ENCODE assay signal across 11 cellular contexts in genomic region chr10:13956826-13957225, GRCh38.
DNase-seq lines count a peak whose midpoint lies in the region; ATAC-seq and TF ChIP-seq lines count a peak whose summit lies in the region.
"Had no signal": no experiment of that assay in that cellular context is flagged by ENCODE, and none has a peak within 500 bp of the region (broad histone marks: within the 10 kb centered on the region; RNA-seq: fewer than 3 reads in every experiment).

No MANE protein-coding gene starts in this region.

- H3K36me3 Mint-ChIP-seq in MCF 10A (ENCODE audit: insufficient read depth, unreplicated experiment), result no peaks in the 10 kb centered on the region
- H3K36me3 Mint-ChIP-seq in naive thymus-derived CD4-positive, alpha-beta T cell, result peaks cover 0 to 7% (median 0%) of the 10 kb centered on the region in 5 donors

- no peak for TF ChIP-seq POLR2A in prostate gland (IDR thresholded peaks at IDR 0.05)

- H3K9me3 ChIP-seq in prostate gland, result no peaks in the 10 kb centered on the region
- no peaks in the 10 kb centered on the region for H3K9me3 ChIP-seq in naive thymus-derived CD4-positive, alpha-beta T cell (ENCODE audit: control insufficient read depth in 2 of 3, low read length in 3 of 3)

- BruUV-seq in MCF 10A (replicated peaks; lab: Mats Ljungman, UMichigan), result no TSS peak

- no peak for ATAC-seq in GM18498 (IDR thresholded peaks at IDR 0.05; ENCODE audit: unreplicated experiment)
- ATAC-seq in naive thymus-derived CD4-positive, alpha-beta T cell, result no peak
- ATAC-seq: effector memory CD8-positive, alpha-beta T cell had no signal

- H3K4me3 Mint-ChIP-seq in MCF 10A (ENCODE audit: unreplicated experiment), result no peak overlapping the region
- no peak overlapping the region for H3K4me3 Mint-ChIP-seq in naive thymus-derived CD4-positive, alpha-beta T cell
- H3K4me3 Mint-ChIP-seq: effector memory CD8-positive, alpha-beta T cell; T-helper 1 cell treated with Interleukin-12 subunit alpha and Interleukin-12 subunit beta and Interleukin-4 antibody, amounts not matched to agents 30 μg/mL and 1 μg/mL, for 36 hours had no signal

- TF ChIP-seq CTCF in prostate gland (IDR thresholded peaks at IDR 0.05) (peak in 2 of 4 experiments; percentile 11 to 51), MCF 10A (IDR thresholded peaks at IDR 0.05; ENCODE audit: unreplicated experiment) (no peak)

- 46% methylated on average over 8 of the region's 8 CpGs for WGBS in prostate gland

- H3K4me3 ChIP-seq in prostate gland, result no peak overlapping the region
- H3K4me3 ChIP-seq in naive thymus-derived CD4-positive, alpha-beta T cell (ENCODE audit: low read length), result no peak overlapping the region

- H3K4me1 ChIP-seq in prostate gland (replicated peaks), result no peaks in the 10 kb centered on the region
- no peaks in the 10 kb centered on the region for H3K4me1 ChIP-seq in naive thymus-derived CD4-positive, alpha-beta T cell (ENCODE audit: control insufficient read depth in 2 of 2, insufficient read depth in 2 of 2, low read length in 2 of 2)

- H3K27me3 ChIP-seq in prostate gland (replicated peaks; ENCODE audit: insufficient read depth), result no peaks in the 10 kb centered on the region
- no peaks in the 10 kb centered on the region for H3K27me3 ChIP-seq in naive thymus-derived CD4-positive, alpha-beta T cell (ENCODE audit: control insufficient read depth in 2 of 2, insufficient read depth in 2 of 2, low read length in 2 of 2)

- CTCF ChIA-PET in MCF 10A (lab: Yijun Ruan, JAX), result no interaction called here
- CTCF ChIA-PET in naive thymus-derived CD4-positive, alpha-beta T cell (lab: Charles Lee), result no interaction called here

- no peaks in the 10 kb centered on the region for H3K27me3 Mint-ChIP-seq in MCF 10A (ENCODE audit: insufficient read depth, unreplicated experiment)
- peaks cover 0 to 5% (median 0%) of the 10 kb centered on the region in 5 donors for H3K27me3 Mint-ChIP-seq in naive thymus-derived CD4-positive, alpha-beta T cell

- no peak overlapping the region for H3K27ac Mint-ChIP-seq in MCF 10A (ENCODE audit: low read depth, unreplicated experiment)
- no peak overlapping the region for H3K27ac Mint-ChIP-seq in naive thymus-derived CD4-positive, alpha-beta T cell
- H3K27ac Mint-ChIP-seq: effector memory CD8-positive, alpha-beta T cell; T-helper 1 cell treated with Interleukin-12 subunit alpha and Interleukin-12 subunit beta and Interleukin-4 antibody, amounts not matched to agents 30 μg/mL and 1 μg/mL, for 36 hours had no signal

- intact Hi-C loops in prostate gland (cut with DNase I) (loop anchor here (2.0 to 5.0 kb wide), 3 partner anchors 65 to 168 kb away; no protein-coding TSS in a partner anchor), MCF 10A (cut with micrococcal nuclease) (no loop called here)
- intact Hi-C loops in naive thymus-derived CD4-positive, alpha-beta T cell (cut with micrococcal nuclease), result no loop called here

- no peaks in the 10 kb centered on the region for H3K36me3 ChIP-seq in prostate gland
- H3K36me3 ChIP-seq in naive thymus-derived CD4-positive, alpha-beta T cell (ENCODE audit: control insufficient read depth in 2 of 3, insufficient read depth in 3 of 3, low read length in 3 of 3), result no peaks in the 10 kb centered on the region

- no peaks in the 10 kb centered on the region for H3K9me3 Mint-ChIP-seq in MCF 10A (ENCODE audit: unreplicated experiment)
- peaks cover 0 to 5% (median 0%) of the 10 kb centered on the region in 11 donors for H3K9me3 Mint-ChIP-seq in naive thymus-derived CD4-positive, alpha-beta T cell
- H3K9me3 Mint-ChIP-seq: effector memory CD8-positive, alpha-beta T cell had no signal

- H3K27ac ChIP-seq in prostate gland, result peak overlapping the region; percentile 30 to 36
- no peak overlapping the region for H3K27ac ChIP-seq in naive thymus-derived CD4-positive, alpha-beta T cell (ENCODE audit: low read depth, low read length)

- H3K4me1 Mint-ChIP-seq in MCF 10A (ENCODE audit: insufficient read depth, unreplicated experiment), result no peaks in the 10 kb centered on the region
- H3K4me1 Mint-ChIP-seq in naive thymus-derived CD4-positive, alpha-beta T cell, result peaks cover 0 to 24% (median 14%) of the 10 kb centered on the region in 7 donors

- DNase-seq in AG08395 (ENCODE audit: low spot score), result peak; percentile 60
- peak; percentile 58 for DNase-seq in brain pericyte (ENCODE audit: low read depth, low spot score)
- peak; percentile 14 for DNase-seq in hippocampal formation (lab: John Stamatoyannopoulos, UW)
- peak; percentile 8 for DNase-seq in prostate gland (ENCODE audit: low spot score)
- no peak for DNase-seq in MCF 10A (ENCODE audit: unreplicated experiment)
- no peak for DNase-seq in AML-193 (lab: John Stamatoyannopoulos, UW)
- no peak for DNase-seq in naive thymus-derived CD4-positive, alpha-beta T cell
- DNase-seq: effector memory CD8-positive, alpha-beta T cell; Karpas-422 had no signal

- POLR2A ChIA-PET in MCF 10A (lab: Yijun Ruan, JAX), result no interaction called here
- POLR2A ChIA-PET in naive thymus-derived CD4-positive, alpha-beta T cell (lab: Charles Lee), result no interaction called here

Comparison
In these comparisons a context has a peak if more than half of its experiments do, and no peak if none do; other contexts are left out.
1. DNase-seq: peak in AG08395 (single experiment), brain pericyte (single experiment), hippocampal formation (2 of 2) and prostate gland (single experiment); none in MCF 10A (single experiment), AML-193 (0 of 2) and naive thymus-derived CD4-positive, alpha-beta T cell (0 of 9).